8 cellular contexts compared by ENCODE assay signal in genomic region chrX:153667931-153668396, GRCh38. TPM values are rescaled to one million over a fixed set of nuclear protein-coding genes. Genes with fewer than 3 reads are reported as not detected.
DNase-seq lines count a peak whose midpoint lies in the region; ATAC-seq and TF ChIP-seq lines count a peak whose summit lies in the region.

No MANE protein-coding gene starts in this region.

- ATAC-seq in Panc1 (peak; percentile 90), GM18873 (IDR thresholded peaks at IDR 0.05; ENCODE audit: low FRiP score, unreplicated experiment) (no peak)
- ATAC-seq in activated T-cell treated with anti-CD3 and anti-CD28 coated beads, Interleukin-2, amount 50 U/mL, for 72 hours (replicated peaks in 1 of 2): peak; percentile 80 to 90
- ATAC-seq in stimulated activated naive CD8-positive, alpha-beta T cell treated with anti-CD3 and anti-CD28 coated beads, Interleukin-15, Interleukin-2, amounts not matched to agents 100 U/mL and 50 U/mL, for 24 hours: peak; percentile 73

- H3K4me1 ChIP-seq in Panc1 (ENCODE audit: control insufficient read depth, insufficient read depth, low read length): no peaks in the 10 kb centered on the region

- no peaks in the 10 kb centered on the region for H3K27me3 ChIP-seq in Panc1 (ENCODE audit: control insufficient read depth, insufficient read depth, low read length)

- intact Hi-C loops in Panc1 (cut with micrococcal nuclease; ENCODE audit: unreplicated experiment): loop anchor here (1.0 to 5.0 kb wide), 2 partner anchors 56 to 114 kb away; no protein-coding TSS in a partner anchor

- no peaks in the 10 kb centered on the region for H3K9me3 Mint-ChIP-seq in activated T-cell treated with anti-CD3 and anti-CD28 coated beads, Interleukin-2, amount 50 U/mL, for 72 hours
- peaks cover 52% of the 10 kb centered on the region for H3K9me3 Mint-ChIP-seq in nephron progenitor cell

- peaks cover 50% of the 10 kb centered on the region for H3K27me3 Mint-ChIP-seq in activated T-cell treated with anti-CD3 and anti-CD28 coated beads, Interleukin-2, amount 50 U/mL, for 72 hours (ENCODE audit: low read depth)
- peaks cover 65% of the 10 kb centered on the region for H3K27me3 Mint-ChIP-seq in nephron progenitor cell (ENCODE audit: low read depth, poor library complexity)

- peak; percentile 75 for TF ChIP-seq CTCF in GM12872 (IDR thresholded peaks at IDR 0.05; ENCODE audit: insufficient read depth, low read depth, low read length)
- peak; percentile 92 for TF ChIP-seq CTCF in Panc1 (IDR thresholded peaks at IDR 0.05)
- peak; percentile 67 for TF ChIP-seq CTCF in fibroblast of mammary gland (conservative IDR thresholded peaks at IDR 0.05; ENCODE audit: control insufficient read depth, insufficient read depth, low read depth, low read length)
- TF ChIP-seq CTCF in nephron progenitor cell (IDR thresholded peaks at IDR 0.05): peak; percentile 66

- CTCF ChIA-PET in Panc1 (lab: Charles Lee): interaction anchor here (0.6 to 1.9 kb wide), 14 partner anchors 17 to 128 kb away, joined by 3 to 21 read pairs (median 4); partner anchors contain the start of gene SLC6A8

- H3K4me3 Mint-ChIP-seq in activated T-cell treated with anti-CD3 and anti-CD28 coated beads, Interleukin-2, amount 50 U/mL, for 72 hours: peak overlapping the region; percentile 70 to 86
- H3K4me3 Mint-ChIP-seq in nephron progenitor cell: peak overlapping the region; percentile 79

- peak overlapping the region; percentile 19 to 42 for H3K4me3 ChIP-seq in Panc1 (ENCODE audit: low read depth in 2 of 2, low read length in 2 of 2)
- no peak overlapping the region for H3K4me3 ChIP-seq in fibroblast of mammary gland (ENCODE audit: control insufficient read depth, low read depth, low read length)

- H3K27ac Mint-ChIP-seq in activated T-cell treated with anti-CD3 and anti-CD28 coated beads, Interleukin-2, amount 50 U/mL, for 72 hours: no peak overlapping the region
- no peak overlapping the region for H3K27ac Mint-ChIP-seq in nephron progenitor cell

- no peaks in the 10 kb centered on the region for H3K9me3 ChIP-seq in Panc1 (ENCODE audit: control insufficient read depth, insufficient read depth, low read depth, low read length)

- no peak overlapping the region for H3K27ac ChIP-seq in Panc1 (ENCODE audit: low read length)

- H3K4me1 Mint-ChIP-seq in activated T-cell treated with anti-CD3 and anti-CD28 coated beads, Interleukin-2, amount 50 U/mL, for 72 hours (ENCODE audit: low read depth): peaks cover 10% of the 10 kb centered on the region
- H3K4me1 Mint-ChIP-seq in nephron progenitor cell: peaks cover 8% of the 10 kb centered on the region

- POLR2A ChIA-PET in Panc1 (lab: Charles Lee): interaction anchor here (0.5 kb wide), 1 partner anchor 15 kb away, joined by 3 read pairs; no protein-coding TSS in a partner anchor

- no peaks in the 10 kb centered on the region for H3K36me3 Mint-ChIP-seq in activated T-cell treated with anti-CD3 and anti-CD28 coated beads, Interleukin-2, amount 50 U/mL, for 72 hours (ENCODE audit: insufficient read depth in 2 of 2)
- H3K36me3 Mint-ChIP-seq in nephron progenitor cell (ENCODE audit: low read depth): peaks cover 5% of the 10 kb centered on the region

- H3K36me3 ChIP-seq in Panc1 (ENCODE audit: control insufficient read depth, insufficient read depth, low read length): no peaks in the 10 kb centered on the region

- no TSS peak for BruUV-seq in Panc1 (replicated peaks; lab: Mats Ljungman, UMichigan)

- DNase-seq in HuH-7 (ENCODE audit: low spot score): peak; percentile 84
- peak; percentile 56 for DNase-seq in Panc1 (ENCODE audit: low read depth, low spot score)
- DNase-seq in activated T-cell treated with anti-CD3 and anti-CD28 coated beads, Interleukin-2, amount 50 U/mL, for 72 hours: peak; percentile 81 to 82
- peak; percentile 71 for DNase-seq in fibroblast of mammary gland (ENCODE audit: low read depth)
- DNase-seq in nephron progenitor cell: peak; percentile 86
- peak; percentile 80 for DNase-seq in stimulated activated naive CD8-positive, alpha-beta T cell treated with anti-CD3 and anti-CD28 coated beads, Interleukin-15, Interleukin-2, amounts not matched to agents 100 U/mL and 50 U/mL, for 24 hours

- in situ Hi-C loops in Panc1 (cut with HindIII; ENCODE audit: low pct_unique_long_range_greater_than_20kb, low sequenced_read_pairs): no loop called here

RNA-seq across cellular contexts. Expression of gene PNCK, which starts 5.6 kb away (rescaled TPM):
- 2.3 TPM for total RNA-seq in Panc1 (2021; ENCODE audit: unreplicated experiment)
- 2.2 TPM for polyA plus RNA-seq in Panc1 (2012; ENCODE audit: insufficient read length)
- 1 to 10 TPM in 1 of 2 donors, under 1 TPM in 1; 0.50 to 1.2 TPM for total RNA-seq in activated T-cell treated with anti-CD3 and anti-CD28 coated beads, Interleukin-2, amount 50 U/mL, for 72 hours

RNA-seq across cellular contexts. Expression of gene SLC6A8, which starts 19.8 kb away (rescaled TPM):
- 125 TPM for total RNA-seq in Panc1 (2021; ENCODE audit: unreplicated experiment)
- polyA plus RNA-seq in Panc1 (2012; ENCODE audit: insufficient read length): 165 TPM
- 1 to 10 TPM; 1.8 to 2.2 TPM for total RNA-seq in activated T-cell treated with anti-CD3 and anti-CD28 coated beads, Interleukin-2, amount 50 U/mL, for 72 hours

RNA-seq across cellular contexts. Expression of gene DUSP9, which starts 21.0 kb away (rescaled TPM):
- total RNA-seq in Panc1 (2021; ENCODE audit: unreplicated experiment): 7.1 TPM
- 9.8 TPM for polyA plus RNA-seq in Panc1 (2012; ENCODE audit: insufficient read length)
- not detected for total RNA-seq in activated T-cell treated with anti-CD3 and anti-CD28 coated beads, Interleukin-2, amount 50 U/mL, for 72 hours

RNA-seq across cellular contexts. Expression of gene BCAP31, which starts 56.2 kb away (rescaled TPM):
- total RNA-seq in Panc1 (2021; ENCODE audit: unreplicated experiment): 432 TPM
- polyA plus RNA-seq in Panc1 (2012; ENCODE audit: insufficient read length): 455 TPM
- 10 to 100 TPM; 91.5 to 94.1 TPM for total RNA-seq in activated T-cell treated with anti-CD3 and anti-CD28 coated beads, Interleukin-2, amount 50 U/mL, for 72 hours

RNA-seq across cellular contexts. Expression of gene ABCD1, which starts 56.7 kb away (rescaled TPM):
- total RNA-seq in Panc1 (2021; ENCODE audit: unreplicated experiment): 86.6 TPM
- 81.6 TPM for polyA plus RNA-seq in Panc1 (2012; ENCODE audit: insufficient read length)
- 1 to 10 TPM; 8.0 to 8.3 TPM for total RNA-seq in activated T-cell treated with anti-CD3 and anti-CD28 coated beads, Interleukin-2, amount 50 U/mL, for 72 hours

Comparison
In these comparisons a context has a peak if more than half of its experiments do, and no peak if none do; other contexts are left out.
1. RNA of gene SLC6A8, which starts 19.8 kb away (total RNA-seq): 125 TPM in Panc1 (single experiment); 1.8 to 2.2 TPM in activated T-cell treated with anti-CD3 and anti-CD28 coated beads, Interleukin-2, amount 50 U/mL, for 72 hours; every median in the first group is over 10 times any median in the second.
2. Peak in every context shown above with its lines, with median percentiles within 50 percentile points of each other: CTCF ChIP-seq and DNase-seq.